In the genomic region with DNA sequence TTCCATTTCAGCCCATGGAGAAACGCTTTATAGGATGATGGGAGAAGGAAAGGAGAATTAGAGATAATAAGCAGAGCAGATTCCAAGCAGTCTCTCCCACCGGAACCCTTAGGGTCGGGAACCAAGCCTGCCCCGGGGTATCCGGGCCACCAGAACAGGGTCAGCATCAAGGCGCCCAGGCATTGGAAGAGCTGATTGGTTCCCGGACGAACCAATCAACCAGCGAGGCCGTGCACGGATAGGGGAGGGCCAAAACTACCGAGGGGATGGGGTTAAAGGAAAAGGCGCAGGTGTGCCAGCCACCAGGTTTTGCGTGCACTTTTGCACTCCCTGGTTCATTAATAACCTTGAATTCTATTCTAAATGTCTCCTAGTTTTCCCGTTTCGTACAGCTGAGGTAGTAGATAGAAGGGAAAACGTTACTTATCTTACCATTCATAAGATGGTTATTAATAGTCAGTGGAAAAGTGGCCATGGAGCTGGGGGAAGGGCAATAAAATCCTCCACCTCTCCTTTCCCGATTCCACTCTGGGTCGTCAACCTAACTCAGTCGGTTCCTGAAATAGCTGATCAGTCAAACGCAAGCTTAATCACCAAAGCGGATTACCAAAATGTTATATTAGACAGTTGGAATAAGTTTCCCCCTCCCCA, we compare ENCODE assay signal across 8 cellular contexts. TPM values are rescaled to one million over a fixed set of nuclear protein-coding genes. Genes with fewer than 3 reads are reported as not detected.
DNase-seq lines count a peak whose midpoint lies in the region; ATAC-seq and TF ChIP-seq lines count a peak whose summit lies in the region.

No MANE protein-coding gene starts in this region.

- DNase-seq in G401 (ENCODE audit: low spot score) (peak; percentile 98), NCI-H2107 (lab: John Stamatoyannopoulos, UW) (peak; percentile 80), brain microvascular endothelial cell (no peak), inferior parietal cortex (ENCODE audit: extremely low spot score) (peak; percentile 86), DMS114 treated with DMSO at 0.1 percent for 48 hours (lab: John Stamatoyannopoulos, UW; ENCODE audit: unreplicated experiment) (no peak)

- peak overlapping the region; percentile 96 for H3K4me2 ChIP-seq in skeletal muscle satellite cell (ENCODE audit: low read length)

- H3K4me1 ChIP-seq in skeletal muscle satellite cell (ENCODE audit: control insufficient read depth, insufficient read depth, low read length) = peaks cover 11% of the 10 kb centered on the region

- ATAC-seq in GM21390 (IDR thresholded peaks at IDR 0.05; ENCODE audit: unreplicated experiment) (no peak), GM18867 (IDR thresholded peaks at IDR 0.05; ENCODE audit: unreplicated experiment) (no peak)

- peak overlapping the region; percentile 72 for H3K9ac ChIP-seq in skeletal muscle satellite cell (ENCODE audit: low read depth, low read length)

- peak overlapping the region; percentile 70 for H3K4me3 ChIP-seq in brain microvascular endothelial cell (ENCODE audit: low read depth, low read length)
- H3K4me3 ChIP-seq in skeletal muscle satellite cell (ENCODE audit: low read length) = peak overlapping the region; percentile 81

- H3K9me3 ChIP-seq in skeletal muscle satellite cell (replicated peaks; ENCODE audit: low read length) = no peaks in the 10 kb centered on the region

- no peak for TF ChIP-seq CTCF in brain microvascular endothelial cell (IDR thresholded peaks at IDR 0.05; ENCODE audit: low read depth, low read length, missing control alignments)

- H3K27me3 ChIP-seq in brain microvascular endothelial cell (replicated peaks) (no peaks in the 10 kb centered on the region), skeletal muscle satellite cell (ENCODE audit: control insufficient read depth, insufficient read depth, low read length) (no peaks in the 10 kb centered on the region)

- H3K27ac ChIP-seq in brain microvascular endothelial cell = no peak overlapping the region

- H3K36me3 ChIP-seq in brain microvascular endothelial cell (replicated peaks) (no peaks in the 10 kb centered on the region), skeletal muscle satellite cell (ENCODE audit: insufficient read depth, low read length) (no peaks in the 10 kb centered on the region)

- in situ Hi-C loops in G401 (cut with HindIII; ENCODE audit: low sequenced_read_pairs) (no loop called here), brain microvascular endothelial cell (cut with HindIII; ENCODE audit: low pct_ligation_motif_present, low sequenced_read_pairs) (no loop called here)

RNA-seq across cellular contexts. Expression of a gene that starts 1.6 kb away (rescaled TPM):
- 42.6 and 65.7 TPM in 2 replicates for total RNA-seq in G401 (2014; rRNA removed; shearing (Covaris generic))
- 0.22 and 0.25 TPM in 2 replicates for total RNA-seq in skeletal muscle satellite cell (2012; rRNA removed)

Comparison
In these comparisons a context has a peak if more than half of its experiments do, and no peak if none do; other contexts are left out.
1. DNase-seq: peak in G401 (single experiment), NCI-H2107 (single experiment) and inferior parietal cortex (single experiment); none in brain microvascular endothelial cell (single experiment) and DMS114 treated with DMSO at 0.1 percent for 48 hours (single experiment).